8 cellular contexts compared by ENCODE assay signal in genomic region chr10:63515002-63515763, GRCh38. TPM values are rescaled to one million over a fixed set of nuclear protein-coding genes. Genes with fewer than 3 reads are reported as not detected.
A peak's percentile ranks its signal among the peaks of the same experiment; 100 is the strongest.
DNase-seq lines count a peak whose midpoint lies in the region; ATAC-seq, FAIRE-seq and TF ChIP-seq lines count a peak whose summit lies in the region.

No MANE protein-coding gene starts in this region.

- TF ChIP-seq EP300 in A549 (IDR thresholded peaks at IDR 0.05), result no peak

- POLR2A ChIA-PET in A549 (lab: Yijun Ruan, JAX), result interaction anchor here (1.0 kb wide), 1 partner anchor 50 kb away, joined by 4 read pairs; no protein-coding TSS in a partner anchor

- FAIRE-seq in A549 (lab: Jason Lieb, UNC), result no peak

- CTCF ChIA-PET in A549 (lab: Yijun Ruan, JAX), result interaction anchor here (1.7 kb wide), 1 partner anchor 205 kb away, joined by 4 read pairs; no protein-coding TSS in a partner anchor

- H3K4me3 ChIP-seq in A549, result no peak overlapping the region
- H3K4me3 ChIP-seq in thoracic aorta, result peak overlapping the region; percentile 54

- H3K4me2 ChIP-seq in A549, result peak overlapping the region; percentile 65

- TF ChIP-seq POLR2A in A549 (IDR thresholded peaks at IDR 0.05; ENCODE audit: low read length), result no peak

- TF ChIP-seq RAD21 in A549 (conservative IDR thresholded peaks at IDR 0.05 in 1 of 2, IDR thresholded peaks at IDR 0.05 in 1 of 2), result no peak

- ATAC-seq in A549 (peak; percentile 54 to 84; a peak in 5 of 6 replicates), Right ventricle myocardium superior (ENCODE audit: poor library complexity) (peak; percentile 57), thoracic aorta (ENCODE audit: insufficient number of reproducible peaks, low FRiP score, low read depth) (no peak)

- DNase-seq in A549 (ENCODE audit: low read depth in 1 of 2, low spot score in 1 of 2), result peak in 1 of 2 experiments; percentile 53
- DNase-seq in H4 (ENCODE audit: low spot score), result peak; percentile 39
- DNase-seq in Right ventricle myocardium superior, result no peak
- DNase-seq in thoracic aorta (ENCODE audit: low spot score), result no peak
- DNase-seq in HuH-7 (ENCODE audit: low spot score), result no peak
- no peak for DNase-seq in NCI-H2196 (lab: John Stamatoyannopoulos, UW; ENCODE audit: unreplicated experiment)
- DNase-seq in T1000 (lab: John Stamatoyannopoulos, UW), result no peak

- intact Hi-C loops in Right ventricle myocardium superior (cut with DNase I), result no loop called here

- H3K36me3 ChIP-seq in thoracic aorta, result no peaks in the 10 kb centered on the region

- peaks cover 23% of the 10 kb centered on the region for H3K4me1 ChIP-seq in A549
- peaks cover 43 to 60% of the 10 kb centered on the region in 2 donors for H3K4me1 ChIP-seq in thoracic aorta (ENCODE audit: control insufficient read depth in 1 of 2, low read depth in 2 of 2)

- H3K9me3 ChIP-seq in A549, result peaks cover 15% of the 10 kb centered on the region; the same call in 2 of the 3 replicates
- no peaks in the 10 kb centered on the region for H3K9me3 ChIP-seq in thoracic aorta

- no peaks in the 10 kb centered on the region for H3K27me3 ChIP-seq in thoracic aorta (replicated peaks; ENCODE audit: insufficient read depth)

- 32% methylated on average over 5 of the region's 5 CpGs for WGBS in A549 (ENCODE audit: missing lambda C conversion rate)

- peak overlapping the region; percentile 50 to 75; a peak in 5 of 6 replicates for H3K27ac ChIP-seq in A549
- H3K27ac ChIP-seq in VCaP, result peak overlapping the region; percentile 69
- H3K27ac ChIP-seq in thoracic aorta, result peak overlapping the region; percentile 76 to 79

- TF ChIP-seq CTCF in A549 (IDR thresholded peaks at IDR 0.05) (no peak), VCaP (conservative IDR thresholded peaks at IDR 0.05) (no peak), thoracic aorta (IDR thresholded peaks at IDR 0.05) (no peak)

TF ChIP-seq in A549, 52 proteins besides CTCF, POLR2A, EP300 and RAD21:
- no peak for TF ChIP-seq TFCP2L1 (CRISPR knock-in tag; IDR thresholded peaks at IDR 0.05)
- no peak for TF ChIP-seq MAFK (IDR thresholded peaks at IDR 0.05; ENCODE audit: partially characterized antibody)
- no peak for TF ChIP-seq CBX2 (IDR thresholded peaks at IDR 0.05; ENCODE audit: borderline replicate concordance, low read depth)
- TF ChIP-seq ZSCAN20 (CRISPR knock-in tag; IDR thresholded peaks at IDR 0.05), result no peak
- TF ChIP-seq ZFP36 (IDR thresholded peaks at IDR 0.05; ENCODE audit: borderline replicate concordance, partially characterized antibody), result no peak
- no peak for TF ChIP-seq CBX8 (IDR thresholded peaks at IDR 0.05)
- TF ChIP-seq KDM5A (IDR thresholded peaks at IDR 0.05), result no peak
- TF ChIP-seq RFX5 (IDR thresholded peaks at IDR 0.05), result no peak
- TF ChIP-seq FOSB (CRISPR knock-in tag; IDR thresholded peaks at IDR 0.05), result no peak
- TF ChIP-seq CHD4 (IDR thresholded peaks at IDR 0.05; ENCODE audit: borderline replicate concordance), result no peak

RNA-seq across cellular contexts. Expression of gene REEP3, which starts 6.0 kb away (rescaled TPM):
- polyA plus RNA-seq in A549 (2011; rRNA removed), result 26.3 and 35.8 TPM in 2 replicates
- 8.0 and 9.3 TPM in 2 replicates for polyA plus RNA-seq in A549 (2012; cell fraction: cytosol; rRNA removed)
- polyA plus RNA-seq in A549 (2012; cell fraction: nucleus; rRNA removed), result 2.8 and 4.4 TPM in 2 replicates
- 16.1 to 19.6 TPM (median 17.9 TPM) in 3 replicates for polyA plus RNA-seq in A549 (2017; fragmentation: RNase III; extraction: RNeasy Plus Mini Kit Qiagen cat#74134 plus additional on column Dnase treatment)
- 12.1 and 12.5 TPM in 2 replicates for polyA minus RNA-seq in A549 (2011; rRNA and poly(A)+ RNA removed)
- 19.4 and 29.9 TPM in 2 replicates for total RNA-seq in H4 (2014; rRNA removed; shearing (Covaris generic))
- 14.0 TPM for total RNA-seq in Right ventricle myocardium superior
- 10 to 100 TPM; 75.0 to 91.6 TPM for total RNA-seq in thoracic aorta

RNA-seq across cellular contexts. Expression of gene JMJD1C, which starts 49.4 kb away (rescaled TPM):
- polyA plus RNA-seq in A549 (2011; rRNA removed) (47.2 and 51.0 TPM in 2 replicates), A549 (2017; fragmentation: RNase III; extraction: RNeasy Plus Mini Kit Qiagen cat#74134 plus additional on column Dnase treatment) (15.9 to 18.6 TPM (median 16.5 TPM) in 3 replicates)
- polyA plus RNA-seq in A549 (2012; cell fraction: cytosol; rRNA removed), result 5.2 and 5.6 TPM in 2 replicates
- 7.4 and 13.4 TPM in 2 replicates for polyA plus RNA-seq in A549 (2012; cell fraction: nucleus; rRNA removed)
- 57.0 and 58.5 TPM in 2 replicates for polyA minus RNA-seq in A549 (2011; rRNA and poly(A)+ RNA removed)
- 16.3 and 31.5 TPM in 2 replicates for total RNA-seq in H4 (2014; rRNA removed; shearing (Covaris generic))
- total RNA-seq in Right ventricle myocardium superior (32.9 TPM), thoracic aorta (100 to 1,000 TPM in 1 of 2 donors, 10 to 100 TPM in 1; 95.2 to 215 TPM)
